Comparison of ENCODE assay signal across 22 cellular contexts in genomic region chr10:24341897-24342296, GRCh38.
"Had no signal": no experiment of that assay in that cellular context is flagged by ENCODE, and none has a peak within 500 bp of the region (broad histone marks: within the 10 kb centered on the region; RNA-seq: fewer than 3 reads in every experiment).

No MANE protein-coding gene starts in this region.

- H3K27me3 ChIP-seq: brain microvascular endothelial cell, gastroesophageal sphincter, heart right ventricle, neutrophil, vagina had no signal

- H3K36me3 ChIP-seq: brain microvascular endothelial cell, gastroesophageal sphincter, heart right ventricle, neutrophil, vagina had no signal

- ATAC-seq: activated CD8-positive, alpha-beta T cell treated with anti-CD3 and anti-CD28 coated beads, Interleukin-2, amount 10 ng/mL, durations not matched to agents 7 days and 5 days; gastroesophageal sphincter; natural killer cell had no signal

- H3K27ac ChIP-seq: brain microvascular endothelial cell, neutrophil, vagina had no signal

- H3K4me3 ChIP-seq: gastroesophageal sphincter, heart right ventricle, vagina had no signal

- DNase-seq: activated CD4-positive, alpha-beta T cell treated with anti-CD3 and anti-CD28 coated beads for 48 hours; activated CD4-positive, CD25-positive, alpha-beta regulatory T cell; activated CD8-positive, alpha-beta T cell treated with anti-CD3 and anti-CD28 coated beads, Interleukin-2, amount 10 ng/mL, durations not matched to agents 7 days and 5 days; activated naive CD4-positive, alpha-beta T cell treated with Interleukin-2 at 50 U/mL for 16 hours; activated T-cell treated with anti-CD3 and anti-CD28 coated beads, Interleukin-2, amount 50 U/mL, for 24 hours; anterior cingulate cortex; brain microvascular endothelial cell; effector CD4-positive, alpha-beta T cell; heart right ventricle; immature natural killer cell; kidney glomerular epithelial cell; mesendoderm; natural killer cell; posterior cingulate gyrus; retina; stimulated activated CD4-positive, alpha-beta T cell treated with anti-CD3 and anti-CD28 coated beads, Interleukin-2, amount 100 ng/mL, for 24 hours; stimulated activated naive CD4-positive, alpha-beta T cell treated with Interleukin-2 at 50 U/mL for 16 hours; T1000; trophoblast cell had no signal

- H3K9me3 ChIP-seq: gastroesophageal sphincter, heart right ventricle, neutrophil, vagina had no signal
